In the genomic region with DNA sequence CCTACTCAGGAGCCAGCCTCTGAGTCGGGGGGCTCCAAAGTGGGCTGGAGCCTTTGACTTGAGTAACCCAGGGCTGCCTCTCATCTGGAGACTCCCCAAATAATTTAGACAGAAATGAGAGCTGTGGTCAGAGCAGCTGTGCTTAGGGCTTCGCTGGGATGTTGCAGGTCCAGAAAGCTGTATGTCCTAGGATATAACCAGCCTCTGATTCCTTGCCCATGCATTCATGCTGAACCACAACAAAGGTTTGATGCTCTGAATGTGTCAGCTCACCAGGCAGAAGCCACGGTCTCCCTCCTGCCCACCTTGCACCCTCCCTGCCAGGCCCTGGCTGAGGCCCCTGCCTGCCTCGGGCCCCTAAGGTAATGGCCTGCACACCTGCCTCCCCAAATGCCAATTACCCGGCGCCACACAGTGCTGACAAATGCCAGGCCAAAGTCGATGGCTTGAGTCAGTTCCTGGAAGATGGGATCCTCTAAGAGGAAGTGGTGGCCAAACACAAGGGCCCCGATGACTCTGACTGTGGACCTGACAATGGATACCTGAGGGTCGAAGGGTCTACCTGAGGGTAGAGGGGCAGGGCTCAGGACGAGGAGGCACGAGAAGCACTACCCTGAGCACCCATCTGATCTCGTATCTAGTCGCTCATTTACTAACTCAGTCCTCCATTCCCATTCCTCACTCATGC, we compare ENCODE assay signal across 22 cellular contexts.
"Had no signal": no experiment of that assay in that cellular context is flagged by ENCODE, and none has a peak within 500 bp of the region (broad histone marks: within the 10 kb centered on the region; RNA-seq: fewer than 3 reads in every experiment).

No MANE protein-coding gene starts in this region.

- ATAC-seq: foreskin keratinocyte; heart right ventricle; natural killer cell treated with Interleukin-12 subunit alpha and Interleukin-12 subunit beta and Interleukin-15 and Interleukin-18, amount 100 ng/mL, for 72 hours; sciatic nerve; stimulated activated effector memory CD8-positive, alpha-beta T cell treated with anti-CD3 and anti-CD28 coated beads, Interleukin-12 subunit alpha, Interleukin-12 subunit beta, amount 100 ng/mL, for 72 hours; stimulated activated naive CD8-positive, alpha-beta T cell treated with anti-CD3 and anti-CD28 coated beads, Interleukin-15, Interleukin-2, amounts not matched to agents 100 U/mL and 50 U/mL, for 24 hours had no signal

- H3K9ac ChIP-seq: parathyroid adenoma had no signal

- H3K4me1 ChIP-seq: esophagus muscularis mucosa, foreskin keratinocyte, heart right ventricle, parathyroid adenoma, testis, tibial artery had no signal

- DNase-seq: dermis blood vessel endothelial cell; effector memory CD4-positive, alpha-beta T cell; foreskin keratinocyte; glutamatergic neuron; heart right ventricle; hypothalamus; naive B cell; stimulated activated CD4-positive, alpha-beta T cell treated with anti-CD3 and anti-CD28 coated beads, Interleukin-2, amount 100 ng/mL, for 24 hours; stimulated activated CD4-positive, alpha-beta T cell treated with anti-CD3 and anti-CD28 coated beads, Interleukin-4, amount 100 ng/mL, for 24 hours; stimulated activated naive CD8-positive, alpha-beta T cell treated with anti-CD3 and anti-CD28 coated beads, Interleukin-15, Interleukin-2, amounts not matched to agents 100 U/mL and 50 U/mL, for 24 hours; substantia nigra; testis; tibial artery had no signal

- H3K79me2 ChIP-seq: parathyroid adenoma had no signal

- H3K4me3 ChIP-seq: coronary artery, esophagus muscularis mucosa, heart right ventricle, lung, testis, tibial artery had no signal

- H2AFZ ChIP-seq: parathyroid adenoma had no signal

- FAIRE-seq: endothelial cell of umbilical vein, keratinocyte had no signal

- H3K27ac ChIP-seq: coronary artery, esophagus muscularis mucosa, foreskin keratinocyte, heart right ventricle, parathyroid adenoma, testis, tibial artery had no signal

- H3K9me3 ChIP-seq: esophagus muscularis mucosa, heart right ventricle, testis, tibial artery had no signal

- H3K27me3 ChIP-seq: foreskin keratinocyte, heart right ventricle, testis had no signal

- H3K36me3 ChIP-seq: esophagus muscularis mucosa, heart right ventricle, tibial artery had no signal
